Comparison of ENCODE assay signal across 8 cellular contexts in the genomic region with DNA sequence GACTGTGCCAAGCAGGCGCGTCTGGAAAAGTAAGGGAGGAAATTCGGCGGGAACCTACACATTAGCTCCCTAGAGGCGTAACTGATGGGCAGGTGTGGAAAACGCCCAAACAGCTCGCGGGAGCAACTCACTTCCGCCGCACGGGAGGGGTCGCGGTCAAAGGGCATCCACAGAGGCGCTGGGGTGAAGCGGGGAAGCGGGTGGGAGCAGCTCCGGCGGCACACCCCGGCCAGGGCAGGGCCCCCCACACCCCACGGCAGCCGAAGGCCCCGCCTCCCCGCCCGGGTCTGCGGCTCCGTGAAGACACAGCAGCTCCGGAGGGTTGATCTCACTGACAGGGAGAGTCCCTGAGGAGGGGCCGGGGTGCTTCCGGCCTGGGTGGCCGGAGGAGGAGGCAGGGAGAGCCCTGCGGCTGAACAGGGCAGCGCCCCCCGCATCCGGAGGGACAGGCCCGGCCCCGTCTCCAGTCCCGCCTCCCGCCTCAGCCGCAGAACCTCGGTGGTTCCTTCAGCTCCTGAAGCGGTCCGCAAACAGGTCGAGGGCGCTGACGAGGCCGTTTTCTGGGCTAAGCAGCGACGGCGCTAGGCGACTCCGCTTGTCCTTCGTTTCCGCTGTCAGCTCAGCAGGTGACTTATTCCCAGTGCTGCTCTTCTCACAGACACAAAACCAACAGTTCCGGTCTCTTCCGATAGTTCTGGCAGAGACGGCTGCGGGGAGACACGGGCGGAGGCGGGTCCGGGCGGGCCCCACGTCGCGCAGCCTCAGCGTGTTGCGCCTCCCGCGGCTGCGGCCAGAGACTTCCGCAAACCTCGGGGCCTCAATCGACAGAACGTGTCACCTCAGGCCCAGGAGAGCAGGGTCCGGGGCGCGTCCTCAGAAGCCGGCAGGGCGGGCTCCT.
A peak's percentile ranks its signal among the peaks of the same experiment; 100 is the strongest.
DNase-seq lines count a peak whose midpoint lies in the region; ATAC-seq, FAIRE-seq and TF ChIP-seq lines count a peak whose summit lies in the region.

No MANE protein-coding gene starts in this region.

- no peak overlapping the region; a peak in 1 of 4 replicates for H3K4me2 ChIP-seq in H1 (ENCODE audit: insufficient read depth in 1 of 2, low read depth in 2 of 2, low read length in 2 of 2)

- no peaks in the 10 kb centered on the region for H3K9me3 Mint-ChIP-seq in CD8-positive, alpha-beta T cell
- H3K9me3 Mint-ChIP-seq in MCF 10A (ENCODE audit: unreplicated experiment): peaks cover 15% of the 10 kb centered on the region

- H4K91ac ChIP-seq in H1 (replicated peaks; ENCODE audit: insufficient read length, low read length): no peak overlapping the region

- no peak for TF ChIP-seq POLR2A in H1 (IDR thresholded peaks at IDR 0.05; ENCODE audit: control extremely low read depth in 1 of 2, low read depth in 2 of 2, low read length in 2 of 2)
- TF ChIP-seq POLR2A in sigmoid colon (IDR thresholded peaks at IDR 0.05): no peak

- DNase-seq in CD8-positive, alpha-beta T cell: peak; percentile 32 to 82 (median 55)
- DNase-seq in activated CD4-positive, alpha-beta T cell treated with anti-CD3 and anti-CD28 coated beads, Interleukin-2, amount 50 U/mL, for 24 hours (ENCODE audit: low read depth in 1 of 2, low spot score in 1 of 2): peak; percentile 13 to 36
- DNase-seq in H1 (ENCODE audit: low read depth in 1 of 2, low spot score in 2 of 2) (peak in 1 of 2 experiments; percentile 54), sigmoid colon (peak; percentile 66), ureter (ENCODE audit: low spot score) (no peak), C1 segment of cervical spinal cord (lab: John Stamatoyannopoulos, UW) (no peak), MCF 10A (ENCODE audit: unreplicated experiment) (no peak)

- no peak for TF ChIP-seq CTCF in CD8-positive, alpha-beta T cell (IDR thresholded peaks at IDR 0.05)
- TF ChIP-seq CTCF in H1 (IDR thresholded peaks at IDR 0.05; ENCODE audit: control extremely low read depth in 1 of 3, insufficient read depth in 1 of 3, low read depth in 1 of 3, low read length in 3 of 3) (no peak), sigmoid colon (IDR thresholded peaks at IDR 0.05) (no peak), MCF 10A (IDR thresholded peaks at IDR 0.05; ENCODE audit: unreplicated experiment) (no peak)

- BruUV-seq in MCF 10A (replicated peaks; lab: Mats Ljungman, UMichigan): no TSS peak

- no peaks in the 10 kb centered on the region for H3K27me3 Mint-ChIP-seq in CD8-positive, alpha-beta T cell (ENCODE audit: low read depth)
- no peaks in the 10 kb centered on the region for H3K27me3 Mint-ChIP-seq in MCF 10A (ENCODE audit: insufficient read depth, unreplicated experiment)

- H3K36me3 ChIP-seq in CD8-positive, alpha-beta T cell (ENCODE audit: insufficient read depth, low read length): no peaks in the 10 kb centered on the region
- H3K36me3 ChIP-seq in H1 (ENCODE audit: control insufficient read depth in 2 of 4, insufficient read depth in 4 of 4, low read length in 3 of 4) (no peaks in the 10 kb centered on the region), sigmoid colon (no peaks in the 10 kb centered on the region)

- no peak overlapping the region for H2AFZ ChIP-seq in H1 (ENCODE audit: low read length)

- no peak overlapping the region for H3K4ac ChIP-seq in H1 (replicated peaks; ENCODE audit: insufficient read length, low read depth, low read length)

- H3K14ac ChIP-seq in H1 (ENCODE audit: insufficient read length): no peak overlapping the region

- H3K9ac ChIP-seq in H1 (replicated peaks in 1 of 4; ENCODE audit: extremely low read depth in 1 of 4, low read depth in 3 of 4, low read length in 3 of 4): no peak overlapping the region

- no peak for FAIRE-seq in H1 (lab: Jason Lieb, UNC)

- no peak overlapping the region; the same call in 1 of the 2 replicates for H2BK5ac ChIP-seq in H1 (ENCODE audit: low read depth, low read length)

- H3K79me2 ChIP-seq in H1 (ENCODE audit: control insufficient read depth in 1 of 2, insufficient read depth in 2 of 2, low read length in 2 of 2): no peaks in the 10 kb centered on the region

- no peak overlapping the region for H2BK15ac ChIP-seq in H1 (ENCODE audit: low read length)

- H3K23me2 ChIP-seq in H1 (ENCODE audit: low read depth, low read length): no peaks in the 10 kb centered on the region

- POLR2A ChIA-PET in CD8-positive, alpha-beta T cell (lab: Charles Lee): interaction anchor here (0.6 to 1.2 kb wide), 5 partner anchors 12 to 150 kb away, joined by 3 to 4 read pairs (median 3); no protein-coding TSS in a partner anchor
- POLR2A ChIA-PET in H1 (lab: Charles Lee; ENCODE audit: partially characterized antibody): interaction anchor here (0.5 kb wide), 1 partner anchor 997 kb away, joined by 3 read pairs; no protein-coding TSS in a partner anchor
- POLR2A ChIA-PET in MCF 10A (lab: Yijun Ruan, JAX): interaction anchor here (0.9 kb wide), 1 partner anchor 11 kb away, joined by 3 read pairs; no protein-coding TSS in a partner anchor

- CTCF ChIA-PET in CD8-positive, alpha-beta T cell (lab: Charles Lee): interaction anchor here (1.0 to 1.3 kb wide), 3 partner anchors 12 to 16 kb away, joined by 3 to 6 read pairs (median 4); no protein-coding TSS in a partner anchor
- CTCF ChIA-PET in H1 (lab: Charles Lee; ENCODE audit: partially characterized antibody): interaction anchor here (0.7 to 1.4 kb wide), 3 partner anchors 9 to 20 kb away, joined by 3 read pairs; no protein-coding TSS in a partner anchor
- CTCF ChIA-PET in MCF 10A (lab: Yijun Ruan, JAX): no interaction called here

- peaks cover 19% of the 10 kb centered on the region for H3K4me1 ChIP-seq in CD8-positive, alpha-beta T cell (ENCODE audit: insufficient read depth, low read length)
- H3K4me1 ChIP-seq in H1 (replicated peaks in 1 of 4; ENCODE audit: control insufficient read depth in 3 of 4, insufficient read depth in 4 of 4, low read length in 3 of 4): no peaks in the 10 kb centered on the region
- H3K4me1 ChIP-seq in sigmoid colon: peaks cover 0 to 19% (median 6%) of the 10 kb centered on the region in 4 donors

- peak overlapping the region; percentile 35 for H4K8ac ChIP-seq in H1 (ENCODE audit: extremely low read depth, insufficient read depth, low read length)

- H4K5ac ChIP-seq in H1 (ENCODE audit: insufficient read length, low read depth, low read length): no peak overlapping the region

- TF ChIP-seq EP300 in H1 (IDR thresholded peaks at IDR 0.05; ENCODE audit: borderline replicate concordance in 1 of 2, low read depth in 2 of 2, low read length in 2 of 2) (no peak), sigmoid colon (IDR thresholded peaks at IDR 0.05) (no peak)

- no peak overlapping the region for H3K56ac ChIP-seq in H1 (replicated peaks; ENCODE audit: insufficient read length, low read depth, low read length)

- no peak overlapping the region for H2AK5ac ChIP-seq in H1 (ENCODE audit: low read depth, low read length)

- no peaks in the 10 kb centered on the region for H3K36me3 Mint-ChIP-seq in CD8-positive, alpha-beta T cell
- H3K36me3 Mint-ChIP-seq in MCF 10A (ENCODE audit: insufficient read depth, unreplicated experiment): no peaks in the 10 kb centered on the region

- H3K23ac ChIP-seq in H1 (ENCODE audit: insufficient read length): no peak overlapping the region

- H3K27me3 ChIP-seq in CD8-positive, alpha-beta T cell (ENCODE audit: insufficient read depth, low read length): no peaks in the 10 kb centered on the region
- no peaks in the 10 kb centered on the region; a peak in 3 of 7 replicates for H3K27me3 ChIP-seq in H1 (replicated peaks in 1 of 4; ENCODE audit: control insufficient read depth in 3 of 4, extremely low read depth in 1 of 4, insufficient read depth in 3 of 4, low read length in 3 of 4)
- no peaks in the 10 kb centered on the region for H3K27me3 ChIP-seq in sigmoid colon

- H3K27ac Mint-ChIP-seq in CD8-positive, alpha-beta T cell: peak overlapping the region; percentile 80
- H3K27ac Mint-ChIP-seq in MCF 10A (ENCODE audit: low read depth, unreplicated experiment): no peak overlapping the region

- H3K4me3 ChIP-seq in CD8-positive, alpha-beta T cell (ENCODE audit: low read depth, low read length): peak overlapping the region; percentile 70
- 0 out of 8 replicates have a peak overlapping the region, but pooled peaks of 1 of the 4 experiments have one; percentile 14 for H3K4me3 ChIP-seq in H1 (ENCODE audit: extremely low read depth in 1 of 4, insufficient read depth in 2 of 4, low read depth in 3 of 4, low read length in 4 of 4)
- peak overlapping the region; percentile 27 to 50 (median 44) for H3K4me3 ChIP-seq in sigmoid colon

- H3K4me3 Mint-ChIP-seq in CD8-positive, alpha-beta T cell: peak overlapping the region; percentile 87
- no peak overlapping the region for H3K4me3 Mint-ChIP-seq in MCF 10A (ENCODE audit: unreplicated experiment)

- H2BK20ac ChIP-seq in H1 (ENCODE audit: low read length): no peak overlapping the region

- H3K27ac ChIP-seq in CD8-positive, alpha-beta T cell (ENCODE audit: low read depth, low read length): peak overlapping the region; percentile 53
- H3K27ac ChIP-seq in H1 (ENCODE audit: low read depth, low read length): no peak overlapping the region
- peak overlapping the region in 1 of 4 donors; percentile 4 for H3K27ac ChIP-seq in sigmoid colon

- H2BK12ac ChIP-seq in H1 (ENCODE audit: low read depth, low read length): no peak overlapping the region

- peak; percentile 79 for ATAC-seq in CD8-positive, alpha-beta T cell
- peak; percentile 39 for ATAC-seq in HG02973 (IDR thresholded peaks at IDR 0.05; ENCODE audit: unreplicated experiment)

- H2BK120ac ChIP-seq in H1 (replicated peaks; ENCODE audit: low read depth, low read length): no peak overlapping the region

- H3K9me3 ChIP-seq in CD8-positive, alpha-beta T cell (ENCODE audit: low read length): no peaks in the 10 kb centered on the region
- H3K9me3 ChIP-seq in H1 (ENCODE audit: insufficient read depth in 2 of 2, low read depth in 1 of 2, low read length in 1 of 2): no peaks in the 10 kb centered on the region; a peak in 1 of 4 replicates
- no peaks in the 10 kb centered on the region for H3K9me3 ChIP-seq in sigmoid colon

- intact Hi-C loops in CD8-positive, alpha-beta T cell (cut with DNase I, micrococcal nuclease): loop anchor here (1.0 to 10.0 kb wide), 4 partner anchors 9 to 178 kb away; no protein-coding TSS in a partner anchor
- intact Hi-C loops in sigmoid colon (cut with DNase I) (no loop called here), MCF 10A (cut with micrococcal nuclease) (no loop called here)

- H3K79me1 ChIP-seq in H1 (ENCODE audit: low read depth, low read length): no peaks in the 10 kb centered on the region

- TF ChIP-seq RAD21 in H1 (IDR thresholded peaks at IDR 0.05 in 1 of 2, conservative IDR thresholded peaks at IDR 0.05 in 1 of 2; ENCODE audit: low read depth in 2 of 2, low read length in 2 of 2): no peak

- WGBS in H1 (ENCODE audit: extremely low coverage in 1 of 2, insufficient coverage in 1 of 2, insufficient read length in 1 of 2, insufficient replicate concordance in 2 of 2, low coverage in 1 of 2, low lambda C conversion rate in 2 of 2, missing lambda C conversion rate in 1 of 2), 2 experiments: 88% methylated on average over 51 of the region's 79 CpGs; no CpG with 5 or more reads in 1 of the 2 experiments
- WGBS in sigmoid colon, 2 donors: 15 to 36% methylated on average over 79 of the region's 79 CpGs

- no peak overlapping the region for H3K18ac ChIP-seq in H1 (ENCODE audit: extremely low read depth, low read length)

- peaks cover 20% of the 10 kb centered on the region for H3K4me1 Mint-ChIP-seq in CD8-positive, alpha-beta T cell (ENCODE audit: low read depth)
- no peaks in the 10 kb centered on the region for H3K4me1 Mint-ChIP-seq in MCF 10A (ENCODE audit: insufficient read depth, unreplicated experiment)

- no peaks in the 10 kb centered on the region for H4K20me1 ChIP-seq in H1 (replicated peaks in 1 of 2; ENCODE audit: control insufficient read depth in 1 of 2, insufficient read depth in 2 of 2, low read length in 2 of 2)

Comparison
In these comparisons a context has a peak if more than half of its experiments do, and no peak if none do; other contexts are left out.
1. DNase-seq: peak in CD8-positive, alpha-beta T cell (7 of 7), activated CD4-positive, alpha-beta T cell treated with anti-CD3 and anti-CD28 coated beads, Interleukin-2, amount 50 U/mL, for 24 hours (2 of 2) and sigmoid colon (single experiment); none in ureter (single experiment), C1 segment of cervical spinal cord (0 of 14) and MCF 10A (single experiment).
2. intact Hi-C loops: an anchor here in CD8-positive, alpha-beta T cell (1.0 to 10.0 kb wide); none called in sigmoid colon and MCF 10A.